ENCODE assay signal across 24 cellular contexts in the genomic region with DNA sequence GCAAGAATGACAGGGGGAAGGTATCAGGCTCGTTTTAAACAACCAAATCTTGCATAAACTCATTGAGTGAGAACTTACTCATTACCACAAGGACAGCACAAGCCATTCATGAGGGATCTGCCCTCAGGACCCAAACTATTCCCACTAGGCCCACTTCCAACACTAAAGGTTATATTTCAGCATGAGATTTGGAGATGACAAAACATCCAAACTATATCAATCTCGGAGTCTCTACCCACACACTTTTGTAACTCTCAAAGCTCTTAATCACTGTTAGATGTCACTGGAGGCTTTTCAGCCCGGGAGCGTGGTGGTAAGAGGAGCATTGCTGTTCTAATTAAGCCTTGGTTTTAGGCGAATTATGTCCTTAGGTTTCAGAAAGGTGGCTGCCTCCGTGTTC.
A peak's percentile ranks its signal among the peaks of the same experiment; 100 is the strongest.
DNase-seq lines count a peak whose midpoint lies in the region; ATAC-seq, FAIRE-seq and TF ChIP-seq lines count a peak whose summit lies in the region.
"Had no signal": no experiment of that assay in that cellular context is flagged by ENCODE, and none has a peak within 500 bp of the region (broad histone marks: within the 10 kb centered on the region; RNA-seq: fewer than 3 reads in every experiment).

No MANE protein-coding gene starts in this region.

- H3K27ac ChIP-seq in esophagus muscularis mucosa (replicated peaks in 1 of 4): no peak overlapping the region
- H3K27ac ChIP-seq in kidney (ENCODE audit: low read depth in 2 of 2, low read length in 2 of 2): no peak overlapping the region
- H3K27ac ChIP-seq: C4-2B had no signal

- TF ChIP-seq EP300 in esophagus muscularis mucosa (IDR thresholded peaks at IDR 0.05): no peak

- H3K27me3 ChIP-seq in esophagus muscularis mucosa: no peaks in the 10 kb centered on the region

- H3K9me3 Mint-ChIP-seq in nephron: peaks cover 8% of the 10 kb centered on the region

- peaks cover 8% of the 10 kb centered on the region for H3K27me3 Mint-ChIP-seq in nephron (ENCODE audit: low read depth)
- H3K27me3 Mint-ChIP-seq: B cell; CD8-positive, alpha-beta memory T cell had no signal

- H3K4me1 ChIP-seq in esophagus muscularis mucosa (no peaks in the 10 kb centered on the region), kidney (ENCODE audit: control insufficient read depth in 1 of 2, insufficient read depth in 1 of 2, low read depth in 1 of 2, low read length in 2 of 2) (no peaks in the 10 kb centered on the region)

- no peak for FAIRE-seq in kidney (lab: Jason Lieb, UNC)
- FAIRE-seq: GM12891, H54, RCC 7860 had no signal

- no peaks in the 10 kb centered on the region for H3K36me3 ChIP-seq in esophagus muscularis mucosa
- no peaks in the 10 kb centered on the region for H3K36me3 ChIP-seq in kidney (ENCODE audit: control insufficient read depth in 1 of 2, insufficient read depth in 2 of 2, low read length in 2 of 2)

- H3K4me3 Mint-ChIP-seq in nephron: no peak overlapping the region
- H3K4me3 Mint-ChIP-seq: B cell; CD8-positive, alpha-beta memory T cell had no signal

- H3K9me3 ChIP-seq in esophagus muscularis mucosa (peaks cover 0 to 4% (median 0%) of the 10 kb centered on the region in 4 donors), kidney (ENCODE audit: control insufficient read depth in 1 of 2, low read length in 2 of 2) (no peaks in the 10 kb centered on the region)

- DNase-seq in M059J (ENCODE audit: low read depth) (peak; percentile 1), fibroblast of mammary gland (ENCODE audit: low read depth) (peak; percentile 79), stromal cell of bone marrow (ENCODE audit: low read depth) (peak; percentile 29), esophagus muscularis mucosa (ENCODE audit: extremely low spot score) (no peak), NCI-H1930 (lab: John Stamatoyannopoulos, UW) (no peak), kidney (no peak)
- DNase-seq: Calu3; CD8-positive, alpha-beta memory T cell; DMS79 treated with DMSO at 0.1 percent for 48 hours; GF-D8; Karpas-422; NCI-H1092 treated with DMSO at 0.1 percent for 48 hours; NCI-H1436; NCI-H187; NCI-H524; NCI-H774 had no signal

- 70% methylated on average over 6 of the region's 6 CpGs for WGBS in esophagus muscularis mucosa

- intact Hi-C loops in esophagus muscularis mucosa (cut with DNase I): no loop called here
- intact Hi-C loops in kidney (cut with DNase I): no loop called here

- peaks cover 4% of the 10 kb centered on the region for H3K36me3 Mint-ChIP-seq in nephron (ENCODE audit: low read depth)
- H3K36me3 Mint-ChIP-seq: CD8-positive, alpha-beta memory T cell had no signal

- no peak overlapping the region for H3K9ac ChIP-seq in kidney (ENCODE audit: low read length in 2 of 2)

- TF ChIP-seq CTCF in fibroblast of mammary gland (conservative IDR thresholded peaks at IDR 0.05; ENCODE audit: control insufficient read depth, insufficient read depth, low read depth, low read length) (no peak), nephron (IDR thresholded peaks at IDR 0.05; ENCODE audit: unreplicated experiment in 3 of 3) (no peak), esophagus muscularis mucosa (IDR thresholded peaks at IDR 0.05) (no peak), kidney (IDR thresholded peaks at IDR 0.05; ENCODE audit: borderline replicate concordance, extremely low read depth, insufficient read depth) (no peak)

- no peak for ATAC-seq in HG02759 (IDR thresholded peaks at IDR 0.05; ENCODE audit: unreplicated experiment)
- ATAC-seq: SK-N-SH treated with all-trans-retinoic acid at 6 μM for 48 hours had no signal

- peak overlapping the region in 2 of 3 experiments; percentile 3 to 12 for H3K27ac Mint-ChIP-seq in nephron
- H3K27ac Mint-ChIP-seq: B cell; CD8-positive, alpha-beta memory T cell had no signal

- no peak overlapping the region for H3K4me3 ChIP-seq in fibroblast of mammary gland (ENCODE audit: control insufficient read depth, low read depth, low read length)
- no peak overlapping the region for H3K4me3 ChIP-seq in esophagus muscularis mucosa
- H3K4me3 ChIP-seq in kidney (ENCODE audit: low read length in 2 of 2): no peak overlapping the region

- no peaks in the 10 kb centered on the region for H3K4me1 Mint-ChIP-seq in nephron
- H3K4me1 Mint-ChIP-seq: B cell; CD8-positive, alpha-beta memory T cell had no signal

- no peak for TF ChIP-seq POLR2A in esophagus muscularis mucosa (IDR thresholded peaks at IDR 0.05; ENCODE audit: low read depth)

Comparison
In these comparisons a context has a peak if more than half of its experiments do, and no peak if none do; other contexts are left out.
1. DNase-seq: peak in M059J (single experiment), fibroblast of mammary gland (single experiment) and stromal cell of bone marrow (single experiment); none in esophagus muscularis mucosa (single experiment), NCI-H1930 (0 of 2) and kidney (single experiment).